1 cellular context compared by ENCODE assay signal in the genomic region with DNA sequence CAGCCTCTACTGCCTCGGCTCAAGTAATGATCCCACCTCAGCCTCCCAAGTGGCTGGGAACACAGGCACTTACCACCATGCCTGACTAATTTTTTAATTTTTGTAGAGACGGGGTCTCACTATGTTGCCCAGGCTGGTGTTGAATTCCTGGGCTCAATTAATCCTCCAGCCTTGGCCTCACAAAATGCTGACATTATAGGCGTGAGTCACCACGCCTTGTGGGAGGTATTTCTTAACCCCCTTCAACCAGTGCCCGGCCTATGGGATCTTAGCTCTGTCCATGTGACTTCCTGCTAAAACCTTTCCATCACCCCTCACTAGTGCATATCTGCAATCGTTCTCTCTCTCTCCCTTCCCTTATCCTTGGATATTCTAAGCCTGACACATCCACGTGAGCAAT.
TF ChIP-seq lines count a peak whose summit lies in the region.

No MANE protein-coding gene starts in this region.

TF ChIP-seq in K562, 482 proteins besides CTCF, POLR2A, EP300 and RAD21 (continued from another document):
- TF ChIP-seq, protein P1, sequence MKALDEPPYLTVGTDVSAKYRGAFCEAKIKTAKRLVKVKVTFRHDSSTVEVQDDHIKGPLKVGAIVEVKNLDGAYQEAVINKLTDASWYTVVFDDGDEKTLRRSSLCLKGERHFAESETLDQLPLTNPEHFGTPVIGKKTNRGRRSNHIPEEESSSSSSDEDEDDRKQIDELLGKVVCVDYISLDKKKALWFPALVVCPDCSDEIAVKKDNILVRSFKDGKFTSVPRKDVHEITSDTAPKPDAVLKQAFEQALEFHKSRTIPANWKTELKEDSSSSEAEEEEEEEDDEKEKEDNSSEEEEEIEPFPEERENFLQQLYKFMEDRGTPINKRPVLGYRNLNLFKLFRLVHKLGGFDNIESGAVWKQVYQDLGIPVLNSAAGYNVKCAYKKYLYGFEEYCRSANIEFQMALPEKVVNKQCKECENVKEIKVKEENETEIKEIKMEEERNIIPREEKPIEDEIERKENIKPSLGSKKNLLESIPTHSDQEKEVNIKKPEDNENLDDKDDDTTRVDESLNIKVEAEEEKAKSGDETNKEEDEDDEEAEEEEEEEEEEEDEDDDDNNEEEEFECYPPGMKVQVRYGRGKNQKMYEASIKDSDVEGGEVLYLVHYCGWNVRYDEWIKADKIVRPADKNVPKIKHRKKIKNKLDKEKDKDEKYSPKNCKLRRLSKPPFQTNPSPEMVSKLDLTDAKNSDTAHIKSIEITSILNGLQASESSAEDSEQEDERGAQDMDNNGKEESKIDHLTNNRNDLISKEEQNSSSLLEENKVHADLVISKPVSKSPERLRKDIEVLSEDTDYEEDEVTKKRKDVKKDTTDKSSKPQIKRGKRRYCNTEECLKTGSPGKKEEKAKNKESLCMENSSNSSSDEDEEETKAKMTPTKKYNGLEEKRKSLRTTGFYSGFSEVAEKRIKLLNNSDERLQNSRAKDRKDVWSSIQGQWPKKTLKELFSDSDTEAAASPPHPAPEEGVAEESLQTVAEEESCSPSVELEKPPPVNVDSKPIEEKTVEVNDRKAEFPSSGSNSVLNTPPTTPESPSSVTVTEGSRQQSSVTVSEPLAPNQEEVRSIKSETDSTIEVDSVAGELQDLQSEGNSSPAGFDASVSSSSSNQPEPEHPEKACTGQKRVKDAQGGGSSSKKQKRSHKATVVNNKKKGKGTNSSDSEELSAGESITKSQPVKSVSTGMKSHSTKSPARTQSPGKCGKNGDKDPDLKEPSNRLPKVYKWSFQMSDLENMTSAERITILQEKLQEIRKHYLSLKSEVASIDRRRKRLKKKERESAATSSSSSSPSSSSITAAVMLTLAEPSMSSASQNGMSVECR (CRISPR knock-in tag; IDR thresholded peaks at IDR 0.05) = no peak
- TF ChIP-seq GABPB2 (CRISPR knock-in tag; conservative IDR thresholded peaks at IDR 0.05) (no peak), ETV6 (IDR thresholded peaks at IDR 0.05; ENCODE audit: borderline replicate concordance in 1 of 2, low read depth in 2 of 2, low read length in 1 of 2) (no peak), ETV6 (CRISPR knock-in tag; IDR thresholded peaks at IDR 0.05; ENCODE audit: borderline replicate concordance) (no peak), KAT2B (IDR thresholded peaks at IDR 0.05; ENCODE audit: low read depth, low read length) (no peak)
- TF ChIP-seq, protein P2, sequence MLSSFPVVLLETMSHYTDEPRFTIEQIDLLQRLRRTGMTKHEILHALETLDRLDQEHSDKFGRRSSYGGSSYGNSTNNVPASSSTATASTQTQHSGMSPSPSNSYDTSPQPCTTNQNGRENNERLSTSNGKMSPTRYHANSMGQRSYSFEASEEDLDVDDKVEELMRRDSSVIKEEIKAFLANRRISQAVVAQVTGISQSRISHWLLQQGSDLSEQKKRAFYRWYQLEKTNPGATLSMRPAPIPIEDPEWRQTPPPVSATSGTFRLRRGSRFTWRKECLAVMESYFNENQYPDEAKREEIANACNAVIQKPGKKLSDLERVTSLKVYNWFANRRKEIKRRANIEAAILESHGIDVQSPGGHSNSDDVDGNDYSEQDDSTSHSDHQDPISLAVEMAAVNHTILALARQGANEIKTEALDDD (IDR thresholded peaks at IDR 0.05) = no peak
